Comparison of ENCODE assay signal across 10 cellular contexts in the genomic region with DNA sequence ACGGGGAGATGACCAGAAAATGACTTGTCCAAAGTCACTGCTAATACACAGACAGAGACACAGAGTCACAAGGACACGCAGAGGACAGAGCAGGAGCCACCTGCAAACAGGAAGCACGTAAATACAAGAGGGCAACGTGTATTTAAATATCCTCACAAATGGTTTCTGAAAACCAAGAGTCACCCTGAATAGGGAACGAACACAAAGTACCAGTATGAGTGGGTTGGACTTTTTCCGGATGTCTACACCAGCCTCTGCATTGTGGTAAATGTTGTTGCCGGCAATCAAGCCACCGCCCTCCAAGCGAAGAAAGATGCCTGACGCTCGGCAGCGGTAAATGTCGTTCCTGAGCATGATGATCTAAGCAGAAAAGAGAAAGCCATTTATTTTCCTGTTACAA. TPM values are rescaled to one million over a fixed set of nuclear protein-coding genes. Genes with fewer than 3 reads are reported as not detected.
DNase-seq lines count a peak whose midpoint lies in the region; ATAC-seq and TF ChIP-seq lines count a peak whose summit lies in the region.
"Had no signal": no experiment of that assay in that cellular context is flagged by ENCODE, and none has a peak within 500 bp of the region (broad histone marks: within the 10 kb centered on the region; RNA-seq: fewer than 3 reads in every experiment).

No MANE protein-coding gene starts in this region.

- ATAC-seq in HG03108 (IDR thresholded peaks at IDR 0.05; ENCODE audit: unreplicated experiment) (peak; percentile 57), upper lobe of right lung (peak; percentile 77), HG03342 (IDR thresholded peaks at IDR 0.05; ENCODE audit: unreplicated experiment) (no peak)

- TF ChIP-seq CTCF in upper lobe of right lung (IDR thresholded peaks at IDR 0.05) = no peak

- H3K27ac ChIP-seq in upper lobe of right lung = peak overlapping the region; percentile 0
- H3K27ac ChIP-seq: VCaP had no signal

- DNase-seq in stimulated activated CD4-positive, alpha-beta T cell treated with anti-CD3 and anti-CD28 coated beads, Interleukin-15, amount 100 ng/mL, for 24 hours = peak; percentile 26
- DNase-seq in stimulated activated CD4-positive, alpha-beta T cell treated with anti-CD3 and anti-CD28 coated beads, Interleukin-4, amount 100 ng/mL, for 1 hour = no peak
- DNase-seq in activated T-helper 1 cell treated with anti-CD3 and anti-CD28 coated beads, Interleukin-2, amount 50 U/mL, for 16 hours (ENCODE audit: low read depth in 1 of 2, low spot score in 1 of 2) = peak; percentile 23 to 26
- DNase-seq in upper lobe of right lung (peak; percentile 57), erythroblast (lab: John Stamatoyannopoulos, UW) (no peak), NCI-H146 treated with DMSO at 0.1 percent for 48 hours (lab: John Stamatoyannopoulos, UW; ENCODE audit: unreplicated experiment) (no peak)

- H3K9me3 ChIP-seq in upper lobe of right lung = no peaks in the 10 kb centered on the region

- no peaks in the 10 kb centered on the region for H3K4me1 ChIP-seq in upper lobe of right lung

- no peak overlapping the region for H3K4me3 ChIP-seq in upper lobe of right lung
- H3K4me3 ChIP-seq: lung had no signal

- H3K36me3 ChIP-seq in upper lobe of right lung = peaks cover 18% of the 10 kb centered on the region

- TF ChIP-seq POLR2A in erythroblast (IDR thresholded peaks at IDR 0.05; ENCODE audit: low read length) = no peak

- intact Hi-C loops in upper lobe of right lung (cut with DNase I) = no loop called here

- H3K27me3 ChIP-seq in upper lobe of right lung = no peaks in the 10 kb centered on the region

RNA-seq across cellular contexts. Expression of gene FBXO10, which starts 44.5 kb away (rescaled TPM):
- total RNA-seq in upper lobe of right lung = 8.0 TPM

RNA-seq across cellular contexts. Expression of gene POLR1E, which starts 46.0 kb away (rescaled TPM):
- 16.6 TPM for total RNA-seq in upper lobe of right lung

Comparison
In these comparisons a context has a peak if more than half of its experiments do, and no peak if none do; other contexts are left out.
1. DNase-seq: peak in stimulated activated CD4-positive, alpha-beta T cell treated with anti-CD3 and anti-CD28 coated beads, Interleukin-15, amount 100 ng/mL, for 24 hours (single experiment), activated T-helper 1 cell treated with anti-CD3 and anti-CD28 coated beads, Interleukin-2, amount 50 U/mL, for 16 hours (2 of 2) and upper lobe of right lung (single experiment); none in stimulated activated CD4-positive, alpha-beta T cell treated with anti-CD3 and anti-CD28 coated beads, Interleukin-4, amount 100 ng/mL, for 1 hour (single experiment), erythroblast (0 of 2) and NCI-H146 treated with DMSO at 0.1 percent for 48 hours (single experiment).